8 cellular contexts compared by ENCODE assay signal in the genomic region with DNA sequence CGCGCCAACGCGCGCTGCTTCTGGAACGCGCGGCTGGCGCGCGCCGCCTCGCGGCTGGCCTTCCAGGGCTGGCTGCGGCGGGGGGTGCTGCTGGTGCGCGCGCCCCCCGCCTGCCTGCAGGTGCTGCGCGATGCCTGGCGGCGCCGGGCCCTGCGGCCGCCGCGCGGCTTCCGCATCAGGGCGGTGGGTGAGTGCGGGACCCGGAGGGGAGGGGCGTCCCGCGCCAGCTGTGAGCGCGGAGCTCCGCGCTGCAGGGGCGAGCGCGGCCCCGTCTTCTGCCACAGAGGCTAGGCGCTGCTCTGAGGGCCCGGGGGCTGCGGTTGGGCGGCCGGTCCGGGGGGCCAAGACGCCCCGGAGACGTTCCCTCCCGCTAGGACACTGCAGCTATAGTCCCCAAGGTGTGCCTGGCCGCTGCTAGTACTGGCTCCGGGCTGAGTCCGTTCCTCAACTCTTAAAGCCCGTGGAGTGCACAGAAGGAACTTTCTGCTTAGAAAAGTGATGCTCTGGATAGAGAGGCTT. TPM values are rescaled to one million over a fixed set of nuclear protein-coding genes. Genes with fewer than 3 reads are reported as not detected.
A peak's percentile ranks its signal among the peaks of the same experiment; 100 is the strongest.
DNase-seq lines count a peak whose midpoint lies in the region; ATAC-seq and TF ChIP-seq lines count a peak whose summit lies in the region.
"Not testable (repeated sequence)": the region's sequence is repeated elsewhere in the genome, so short reads cannot be mapped to it uniquely, and the experiment has no call there.

No MANE protein-coding gene starts in this region.

- not testable (repeated sequence) for H3K27me3 Mint-ChIP-seq in activated naive CD4-positive, alpha-beta T cell treated with anti-CD3 and anti-CD28 coated beads for 36 hours (ENCODE audit: low read depth)

- not testable (repeated sequence) for H3K27ac Mint-ChIP-seq in activated naive CD4-positive, alpha-beta T cell treated with anti-CD3 and anti-CD28 coated beads for 36 hours

- not testable (repeated sequence) for H3K36me3 ChIP-seq in BLaER1 treated with 17β-estradiol and CSF1 and Interleukin-3, amounts not matched to agents 10 nM and 100 nM; SJCRH30; esophagus muscularis mucosa; mesenchymal stem cell (ENCODE audit: control insufficient read depth in 1 of 2, insufficient read depth in 2 of 2, low read depth in 1 of 2, low read length in 2 of 2)

- H2BK15ac ChIP-seq in mesenchymal stem cell (ENCODE audit: low read depth, poor library complexity, severe bottlenecking): not testable (repeated sequence)

- 0% methylated on average over 1 of the region's 59 CpGs for WGBS in esophagus muscularis mucosa
- WGBS in mesenchymal stem cell: under 1% methylated on average over 27 of the region's 59 CpGs

- not testable (repeated sequence) for H3K4ac ChIP-seq in mesenchymal stem cell (ENCODE audit: low read depth in 1 of 2, low read length in 2 of 2)

- H3K79me1 ChIP-seq in mesenchymal stem cell (replicated peaks; ENCODE audit: low read length, poor library complexity, severe bottlenecking): not testable (repeated sequence)

- H3K4me3 ChIP-seq in BLaER1 treated with 17β-estradiol and CSF1 and Interleukin-3, amounts not matched to agents 10 nM and 100 nM: peak overlapping the region; percentile 56 to 72 (median 62)
- peak overlapping the region; percentile 42 for H3K4me3 ChIP-seq in SJCRH30
- peak overlapping the region; percentile 52 to 70 (median 54) for H3K4me3 ChIP-seq in esophagus muscularis mucosa
- peak overlapping the region; percentile 45 to 61 for H3K4me3 ChIP-seq in mesenchymal stem cell (ENCODE audit: insufficient read depth in 1 of 2, low read depth in 1 of 2, low read length in 2 of 2)

- H3K14ac ChIP-seq in mesenchymal stem cell (ENCODE audit: low read length in 2 of 2): not testable (repeated sequence)

- not testable (repeated sequence) for H4K91ac ChIP-seq in mesenchymal stem cell (ENCODE audit: low read length)

- H3K4me1 Mint-ChIP-seq in activated naive CD4-positive, alpha-beta T cell treated with anti-CD3 and anti-CD28 coated beads for 36 hours (ENCODE audit: low read depth): peaks cover 13% of the 10 kb centered on the region

- not testable (repeated sequence) for H3K9me3 ChIP-seq in BLaER1 treated with 17β-estradiol and CSF1 and Interleukin-3, amounts not matched to agents 10 nM and 100 nM (replicated peaks in 1 of 11); SJCRH30 (replicated peaks); esophagus muscularis mucosa; mesenchymal stem cell (ENCODE audit: control insufficient read depth, low read length)

- H3K27ac ChIP-seq in BLaER1 treated with 17β-estradiol and CSF1 and Interleukin-3, amounts not matched to agents 10 nM and 100 nM: peak overlapping the region in 2 of 11 experiments; percentile 5 to 35; a peak in 1 of 22 replicates
- H3K27ac ChIP-seq in SJCRH30; mesenchymal stem cell (ENCODE audit: low read length, poor library complexity, severe bottlenecking): not testable (repeated sequence)
- peak overlapping the region in 1 of 4 donors; percentile 20 for H3K27ac ChIP-seq in esophagus muscularis mucosa (replicated peaks in 1 of 4)

- H3K4me1 ChIP-seq in BLaER1 treated with 17β-estradiol and CSF1 and Interleukin-3, amounts not matched to agents 10 nM and 100 nM: peaks cover 4 to 26% (median 14%) of the 10 kb centered on the region in 10 experiments; a peak in 18 of 20 replicates
- not testable (repeated sequence) for H3K4me1 ChIP-seq in SJCRH30
- peaks cover 0 to 19% (median 16%) of the 10 kb centered on the region in 4 donors for H3K4me1 ChIP-seq in esophagus muscularis mucosa
- H3K4me1 ChIP-seq in mesenchymal stem cell (ENCODE audit: control insufficient read depth, insufficient read depth, low read depth, low read length): peaks cover 12% of the 10 kb centered on the region

- CTCF ChIA-PET in activated naive CD4-positive, alpha-beta T cell treated with anti-CD3 and anti-CD28 coated beads for 36 hours (lab: Charles Lee): interaction anchor here (1.1 kb wide), 1 partner anchor 69 kb away, joined by 3 read pairs; no protein-coding TSS in a partner anchor

- TF ChIP-seq CTCF in esophagus muscularis mucosa (IDR thresholded peaks at IDR 0.05): not testable (repeated sequence)

- not testable (repeated sequence) for H3K9me3 Mint-ChIP-seq in activated naive CD4-positive, alpha-beta T cell treated with anti-CD3 and anti-CD28 coated beads for 36 hours

- not testable (repeated sequence) for H2BK12ac ChIP-seq in mesenchymal stem cell (ENCODE audit: low read length in 2 of 2)

- not testable (repeated sequence) for TF ChIP-seq POLR2A in esophagus muscularis mucosa (IDR thresholded peaks at IDR 0.05; ENCODE audit: low read depth)

- H3K18ac ChIP-seq in mesenchymal stem cell (ENCODE audit: low read depth in 1 of 2, low read length in 2 of 2): not testable (repeated sequence)

- H4K8ac ChIP-seq in mesenchymal stem cell (ENCODE audit: low read length): not testable (repeated sequence)

- peak overlapping the region in 1 of 2 experiments; percentile 32 for H3K23ac ChIP-seq in mesenchymal stem cell (ENCODE audit: low read length in 2 of 2)

- not testable (repeated sequence) for TF ChIP-seq EP300 in esophagus muscularis mucosa (IDR thresholded peaks at IDR 0.05)

- peak overlapping the region; percentile 49 for H3K4me3 Mint-ChIP-seq in activated naive CD4-positive, alpha-beta T cell treated with anti-CD3 and anti-CD28 coated beads for 36 hours

- intact Hi-C loops in activated naive CD4-positive, alpha-beta T cell treated with anti-CD3 and anti-CD28 coated beads for 36 hours (cut with micrococcal nuclease): loop anchor here (5.0 to 10.0 kb wide), 4 partner anchors 106 to 297 kb away; partner anchors contain the start of genes CCAR1 and VPS26A
- intact Hi-C loops in esophagus muscularis mucosa (cut with DNase I): not testable (repeated sequence)

- H2BK120ac ChIP-seq in mesenchymal stem cell (ENCODE audit: low read depth, low read length): not testable (repeated sequence)

- peak in 1 of 2 experiments; percentile 15 for DNase-seq in SJCRH30
- DNase-seq in activated naive CD4-positive, alpha-beta T cell treated with anti-CD3 and anti-CD28 coated beads for 36 hours; esophagus muscularis mucosa (ENCODE audit: extremely low spot score): not testable (repeated sequence)
- DNase-seq in mesenchymal stem cell: peak; percentile 1
- DNase-seq in stimulated activated CD4-positive, alpha-beta T cell treated with anti-CD3 and anti-CD28 coated beads, Interleukin-2, amount 100 ng/mL, for 24 hours: peak; percentile 19 to 23

- H2AFZ ChIP-seq in mesenchymal stem cell (ENCODE audit: low read depth, low read length): peak overlapping the region; percentile 24

- H2BK5ac ChIP-seq in mesenchymal stem cell (ENCODE audit: low read depth, low read length, poor library complexity, severe bottlenecking): not testable (repeated sequence)

- H2AK5ac ChIP-seq in mesenchymal stem cell (ENCODE audit: low read length, severe bottlenecking): not testable (repeated sequence)

- not testable (repeated sequence) for H3K36me3 Mint-ChIP-seq in activated naive CD4-positive, alpha-beta T cell treated with anti-CD3 and anti-CD28 coated beads for 36 hours (ENCODE audit: low read depth)

- peak overlapping the region in 10 of 11 experiments; percentile 25 to 72 (median 59); a peak in 15 of 22 replicates for H3K9ac ChIP-seq in BLaER1 treated with 17β-estradiol and CSF1 and Interleukin-3, amounts not matched to agents 10 nM and 100 nM
- H3K9ac ChIP-seq in mesenchymal stem cell (ENCODE audit: low read length): not testable (repeated sequence)

- H3K27me3 ChIP-seq in BLaER1 treated with 17β-estradiol and CSF1 and Interleukin-3, amounts not matched to agents 10 nM and 100 nM: peaks cover 0 to 12% (median 0%) of the 10 kb centered on the region in 11 experiments; a peak in 6 of 22 replicates
- H3K27me3 ChIP-seq in SJCRH30, esophagus muscularis mucosa: not testable (repeated sequence)
- peaks cover 20 to 43% of the 10 kb centered on the region in 2 experiments for H3K27me3 ChIP-seq in mesenchymal stem cell (ENCODE audit: control insufficient read depth in 1 of 2, insufficient read depth in 1 of 2, low read length in 2 of 2)

- not testable (repeated sequence) for H4K20me1 ChIP-seq in BLaER1 treated with 17β-estradiol and CSF1 and Interleukin-3, amounts not matched to agents 10 nM and 100 nM

- H3K4me2 ChIP-seq in BLaER1 treated with 17β-estradiol and CSF1 and Interleukin-3, amounts not matched to agents 10 nM and 100 nM: peak overlapping the region; percentile 63 to 93 (median 84)
- peak overlapping the region; percentile 96 for H3K4me2 ChIP-seq in mesenchymal stem cell (ENCODE audit: low read length, poor library complexity, severe bottlenecking)

- ATAC-seq in GM19395 (IDR thresholded peaks at IDR 0.05; ENCODE audit: unreplicated experiment) (peak; percentile 46), HG03354 (IDR thresholded peaks at IDR 0.05; ENCODE audit: poor library complexity, severe bottlenecking, unreplicated experiment) (peak; percentile 47)

RNA-seq across cellular contexts. Expression of gene STOX1, which starts 0.8 kb away (rescaled TPM):
- total RNA-seq in SJCRH30 (2014; rRNA removed; shearing (Covaris generic)): 0.30 and 0.33 TPM in 2 replicates
- under 1 TPM; 0.38 to 0.42 TPM for total RNA-seq in activated naive CD4-positive, alpha-beta T cell treated with anti-CD3 and anti-CD28 coated beads for 36 hours
- 10 to 100 TPM in 2 of 4 donors, 1 to 10 TPM in 2; 3.0 to 13.6 (median 10.0) TPM for total RNA-seq in esophagus muscularis mucosa
- 0.10 TPM for polyA plus RNA-seq in mesenchymal stem cell (2013, experiment 1 of 2)
- 0.10 TPM for polyA plus RNA-seq in mesenchymal stem cell (2013, experiment 2 of 2)
